ENCODE assay signal across 14 cellular contexts in genomic region chr1:167500283-167500860, GRCh38. TPM values are rescaled to one million over a fixed set of nuclear protein-coding genes. Genes with fewer than 3 reads are reported as not detected.
DNase-seq lines count a peak whose midpoint lies in the region; ATAC-seq and TF ChIP-seq lines count a peak whose summit lies in the region.
"Had no signal": no experiment of that assay in that cellular context is flagged by ENCODE, and none has a peak within 500 bp of the region (broad histone marks: within the 10 kb centered on the region; RNA-seq: fewer than 3 reads in every experiment).

No MANE protein-coding gene starts in this region.

- ATAC-seq in GM18511 (IDR thresholded peaks at IDR 0.05; ENCODE audit: unreplicated experiment), result peak; percentile 34

- no peak overlapping the region for H3K4me2 ChIP-seq in smooth muscle cell

- H3K9ac ChIP-seq in smooth muscle cell (ENCODE audit: low read depth), result no peak overlapping the region

- H3K27ac ChIP-seq in smooth muscle cell (ENCODE audit: low read depth) (no peak overlapping the region), testis (no peak overlapping the region)

- TF ChIP-seq CTCF in smooth muscle cell (IDR thresholded peaks at IDR 0.05; ENCODE audit: borderline replicate concordance, insufficient read depth, poor library complexity, severe bottlenecking), result no peak
- TF ChIP-seq CTCF in testis (IDR thresholded peaks at IDR 0.05), result no peak

- H3K4me3 ChIP-seq in smooth muscle cell (no peak overlapping the region), testis (no peak overlapping the region)

- no peaks in the 10 kb centered on the region for H4K20me1 ChIP-seq in smooth muscle cell (ENCODE audit: low read depth)

- intact Hi-C loops in testis (cut with DNase I; ENCODE audit: low total_unique reads), result no loop called here

- H3K27me3 ChIP-seq in smooth muscle cell (ENCODE audit: low read depth) (peaks cover 14% of the 10 kb centered on the region), testis (no peaks in the 10 kb centered on the region)

- H3K9me3 ChIP-seq in smooth muscle cell (replicated peaks; ENCODE audit: low read depth) (no peaks in the 10 kb centered on the region), testis (no peaks in the 10 kb centered on the region)

- DNase-seq in D341Med (ENCODE audit: low spot score), result peak; percentile 15
- peak; percentile 18 for DNase-seq in RPMI8226
- peak; percentile 40 for DNase-seq in germinal center (ENCODE audit: low spot score)
- DNase-seq in smooth muscle cell (lab: John Stamatoyannopoulos, UW; ENCODE audit: unreplicated experiment), result no peak
- no peak for DNase-seq in testis
- DNase-seq in NCI-H82 (lab: John Stamatoyannopoulos, UW), result no peak
- DNase-seq in SHP77 treated with DMSO at 0.1 percent for 48 hours (lab: John Stamatoyannopoulos, UW), result no peak
- DNase-seq: effector CD4-positive, alpha-beta T cell; foreskin melanocyte; IMR-90; kidney; NCI-H1930; stimulated activated CD4-positive, alpha-beta T cell treated with anti-CD3 and anti-CD28 coated beads, Interleukin-2, amount 100 ng/mL, for 48 hours had no signal

- no peak for TF ChIP-seq POLR2A in testis (IDR thresholded peaks at IDR 0.05)

- no peak overlapping the region for H2AFZ ChIP-seq in smooth muscle cell (ENCODE audit: low read depth)

- 91% methylated on average over 4 of the region's 4 CpGs for WGBS in smooth muscle cell (ENCODE audit: low lambda C conversion rate)
- WGBS in testis, 2 donors, result 91 to 94% methylated on average over 4 of the region's 4 CpGs

- no peaks in the 10 kb centered on the region for H3F3A ChIP-seq in smooth muscle cell (ENCODE audit: low read depth)

- H3K4me1 ChIP-seq in smooth muscle cell (ENCODE audit: low read depth), result peaks cover 23% of the 10 kb centered on the region
- H3K4me1 ChIP-seq in testis, result no peaks in the 10 kb centered on the region

- no peaks in the 10 kb centered on the region for H3K79me2 ChIP-seq in smooth muscle cell (ENCODE audit: low read depth)

- no peaks in the 10 kb centered on the region for H3K36me3 ChIP-seq in smooth muscle cell (ENCODE audit: low read depth)
- H3K36me3 ChIP-seq in testis (ENCODE audit: low read depth, missing control alignments), result no peaks in the 10 kb centered on the region

RNA-seq across cellular contexts. Expression of gene CD247, which starts 18.0 kb away (rescaled TPM):
- total RNA-seq in smooth muscle cell (0.13 TPM in 1 of 2 replicates, not detected in the other), testis (1 to 10 TPM in 1 of 2 donors, under 1 TPM in 1; 0.47 to 1.1 TPM)
- polyA plus RNA-seq in smooth muscle cell (not detected in 2 replicates), testis (ENCODE audit: insufficient read depth, low read depth, low replicate concordance) (2.5 TPM)
- total RNA-seq: IMR-90 had no signal
- polyA plus RNA-seq: IMR-90 had no signal

RNA-seq across cellular contexts. Expression of gene CREG1, which starts 53.2 kb away (rescaled TPM):
- total RNA-seq in smooth muscle cell, result 76.7 and 80.0 TPM in 2 replicates
- polyA plus RNA-seq in smooth muscle cell, result 43.1 and 45.2 TPM in 2 replicates
- 100 to 1,000 TPM; 181 to 215 TPM for total RNA-seq in testis
- polyA plus RNA-seq in testis (ENCODE audit: insufficient read depth, low read depth, low replicate concordance), result 82.4 TPM

Comparison
In these comparisons a context has a peak if more than half of its experiments do, and no peak if none do; other contexts are left out.
1. DNase-seq: peak in D341Med (single experiment), RPMI8226 (single experiment) and germinal center (single experiment); none in smooth muscle cell (single experiment), testis (single experiment), NCI-H82 (single experiment) and SHP77 treated with DMSO at 0.1 percent for 48 hours (single experiment).